1 cellular context compared by ENCODE assay signal in genomic region chr10:103525901-103526300, GRCh38.
TF ChIP-seq lines count a peak whose summit lies in the region.

No MANE protein-coding gene starts in this region.

TF ChIP-seq in HCT116, 20 proteins besides CTCF, POLR2A, EP300 and RAD21:
- TF ChIP-seq JUND (IDR thresholded peaks at IDR 0.05), result no peak
- no peak for TF ChIP-seq MAX (IDR thresholded peaks at IDR 0.05)
- TF ChIP-seq ZNF274 (IDR thresholded peaks at IDR 0.05; ENCODE audit: low read depth, low read length), result no peak
- TF ChIP-seq TCF7L2 (IDR thresholded peaks at IDR 0.05; ENCODE audit: borderline replicate concordance, extremely low read depth, insufficient read depth, insufficient read length), result no peak
